Comparison of ENCODE assay signal across 8 cellular contexts in genomic region chr1:33455537-33456301, GRCh38. TPM values are rescaled to one million over a fixed set of nuclear protein-coding genes. Genes with fewer than 3 reads are reported as not detected.
DNase-seq lines count a peak whose midpoint lies in the region; ATAC-seq, FAIRE-seq and TF ChIP-seq lines count a peak whose summit lies in the region.

No MANE protein-coding gene starts in this region.

- no peaks in the 10 kb centered on the region for H3K36me3 ChIP-seq in gastrocnemius medialis

- H3K27me3 ChIP-seq in gastrocnemius medialis, result no peaks in the 10 kb centered on the region

- peak overlapping the region; percentile 78 to 84 (median 80) for H3K27ac ChIP-seq in gastrocnemius medialis

- no peak overlapping the region for H3K4me3 ChIP-seq in gastrocnemius medialis

- in situ Hi-C loops in G401 (cut with HindIII; ENCODE audit: low sequenced_read_pairs) (no loop called here), gastrocnemius medialis (cut with MboI; ENCODE audit: low sequenced_read_pairs in 4 of 4) (loop anchor here in 3 of 4 donors (10.0 to 25.0 kb wide), 2 partner anchors 93 to 161 kb away; no protein-coding TSS in a partner anchor)

- ATAC-seq in gastrocnemius medialis (peak; percentile 80 to 82), HG03280 (IDR thresholded peaks at IDR 0.05; ENCODE audit: unreplicated experiment) (no peak)

- intact Hi-C loops in gastrocnemius medialis (cut with DNase I; ENCODE audit: low total_unique reads), result loop anchor here (2.0 kb wide), 2 partner anchors 15 to 89 kb away; no protein-coding TSS in a partner anchor

- FAIRE-seq in A204.1 (lab: Jason Lieb, UNC), result peak; percentile 25

- DNase-seq in G401 (ENCODE audit: low spot score) (peak; percentile 87), HuH-7 (ENCODE audit: low spot score) (peak; percentile 34), OCI-M1 (lab: John Stamatoyannopoulos, UW) (peak; percentile 82), astrocyte of the hippocampus (ENCODE audit: low read depth, low spot score) (peak; percentile 90), hypothalamus (lab: John Stamatoyannopoulos, UW) (peak in 30 of 51 donors; percentile 9 to 68 (median 28)), gastrocnemius medialis (peak; percentile 55 to 79)

- no peaks in the 10 kb centered on the region for H3K9me3 ChIP-seq in gastrocnemius medialis

- peaks cover 30 to 42% of the 10 kb centered on the region in 2 donors for H3K4me1 ChIP-seq in gastrocnemius medialis

- no peak for TF ChIP-seq POLR2A in gastrocnemius medialis (IDR thresholded peaks at IDR 0.05)

- peak; percentile 54 to 73 (median 68) for TF ChIP-seq CTCF in gastrocnemius medialis (IDR thresholded peaks at IDR 0.05 in 4 of 5, conservative IDR thresholded peaks at IDR 0.05 in 1 of 5)

RNA-seq across cellular contexts. Expression of gene ZSCAN20, which starts 16.7 kb away (rescaled TPM):
- 5.8 and 7.4 TPM in 2 replicates for total RNA-seq in G401 (2014; rRNA removed; shearing (Covaris generic))
- 1 to 10 TPM; 2.7 to 7.0 (median 4.2) TPM for total RNA-seq in gastrocnemius medialis

RNA-seq across cellular contexts. Expression of gene PHC2, which starts 24.8 kb away (rescaled TPM):
- total RNA-seq in G401 (2014; rRNA removed; shearing (Covaris generic)), result 54.6 and 71.9 TPM in 2 replicates
- 100 to 1,000 TPM; 318 to 516 (median 364) TPM for total RNA-seq in gastrocnemius medialis

Comparison
In these comparisons a context has a peak if more than half of its experiments do, and no peak if none do; other contexts are left out.
1. DNase-seq: peak in every context shown above with its lines; median percentile 90 in astrocyte of the hippocampus; 87 in G401; 82 in OCI-M1; 67 in gastrocnemius medialis; 34 in HuH-7; 28 in hypothalamus.